In the genomic region with DNA sequence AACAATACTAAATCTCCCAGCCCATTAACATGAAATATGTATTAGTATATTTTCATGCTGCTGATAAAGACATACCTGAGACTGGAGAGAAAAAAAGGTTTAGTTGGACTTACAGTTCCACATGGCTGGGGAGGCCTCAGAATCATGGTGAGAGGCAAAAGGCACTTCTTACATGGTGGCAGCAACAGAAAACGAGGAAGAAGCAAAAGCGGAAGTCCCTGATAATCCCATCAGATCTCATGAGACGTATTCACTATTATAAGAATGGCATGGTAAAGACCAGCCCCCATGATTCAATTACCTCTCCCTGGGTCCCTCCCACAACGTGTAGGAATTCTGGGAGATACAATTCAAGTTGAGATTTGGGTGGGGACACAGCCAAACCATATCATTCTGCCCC, we compare ENCODE assay signal across 8 cellular contexts. TPM values are rescaled to one million over a fixed set of nuclear protein-coding genes. Genes with fewer than 3 reads are reported as not detected.
"Had no signal": no experiment of that assay in that cellular context is flagged by ENCODE, and none has a peak within 500 bp of the region (broad histone marks: within the 10 kb centered on the region; RNA-seq: fewer than 3 reads in every experiment).

No MANE protein-coding gene starts in this region.

RNA-seq across cellular contexts. Expression of gene CFAP210, which starts 7.4 kb away (rescaled TPM):
- total RNA-seq: OCI-LY7, PC-3, Peyer's patch, Right ventricle myocardium superior, RPMI7951, SJCRH30, SJSA1, SK-MEL-5 had no signal
